ENCODE assay signal across 8 cellular contexts in the genomic region with DNA sequence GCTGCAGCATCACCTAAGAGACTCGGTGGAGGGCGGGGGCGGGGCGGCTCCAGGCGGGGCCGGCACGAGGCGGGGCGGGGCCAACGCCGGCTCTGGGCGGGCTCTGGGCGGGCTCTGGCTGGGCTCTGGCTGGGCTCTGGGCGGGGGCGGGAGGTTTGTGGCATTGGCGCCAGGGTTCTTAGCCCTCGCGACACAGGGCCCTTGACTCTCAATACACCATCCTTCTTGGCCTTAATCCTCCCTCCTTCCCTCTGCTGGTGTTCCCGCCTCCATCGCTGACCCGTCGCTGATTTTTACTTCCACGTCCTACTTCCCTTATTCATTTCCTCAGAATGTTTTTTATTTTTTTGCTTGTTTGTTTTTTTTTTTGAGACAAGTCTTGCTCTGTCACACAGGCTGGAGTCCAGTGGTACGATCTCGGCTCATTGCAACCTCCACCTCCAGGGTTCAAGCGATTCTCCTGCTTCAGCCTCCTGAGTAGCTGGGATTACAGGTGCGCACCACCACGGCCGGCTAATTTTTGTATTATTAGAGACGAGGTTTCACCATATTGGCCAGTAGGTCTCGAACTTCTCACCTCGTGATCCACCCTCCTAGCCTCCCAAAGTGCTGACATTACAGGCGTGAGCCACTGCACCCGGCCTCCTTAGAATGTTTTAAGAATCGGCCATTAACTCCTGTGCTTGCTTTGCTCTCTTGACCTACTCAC. TPM values are rescaled to one million over a fixed set of nuclear protein-coding genes. Genes with fewer than 3 reads are reported as not detected.
A peak's percentile ranks its signal among the peaks of the same experiment; 100 is the strongest.
DNase-seq lines count a peak whose midpoint lies in the region; ATAC-seq and TF ChIP-seq lines count a peak whose summit lies in the region.

A gene with protein sequence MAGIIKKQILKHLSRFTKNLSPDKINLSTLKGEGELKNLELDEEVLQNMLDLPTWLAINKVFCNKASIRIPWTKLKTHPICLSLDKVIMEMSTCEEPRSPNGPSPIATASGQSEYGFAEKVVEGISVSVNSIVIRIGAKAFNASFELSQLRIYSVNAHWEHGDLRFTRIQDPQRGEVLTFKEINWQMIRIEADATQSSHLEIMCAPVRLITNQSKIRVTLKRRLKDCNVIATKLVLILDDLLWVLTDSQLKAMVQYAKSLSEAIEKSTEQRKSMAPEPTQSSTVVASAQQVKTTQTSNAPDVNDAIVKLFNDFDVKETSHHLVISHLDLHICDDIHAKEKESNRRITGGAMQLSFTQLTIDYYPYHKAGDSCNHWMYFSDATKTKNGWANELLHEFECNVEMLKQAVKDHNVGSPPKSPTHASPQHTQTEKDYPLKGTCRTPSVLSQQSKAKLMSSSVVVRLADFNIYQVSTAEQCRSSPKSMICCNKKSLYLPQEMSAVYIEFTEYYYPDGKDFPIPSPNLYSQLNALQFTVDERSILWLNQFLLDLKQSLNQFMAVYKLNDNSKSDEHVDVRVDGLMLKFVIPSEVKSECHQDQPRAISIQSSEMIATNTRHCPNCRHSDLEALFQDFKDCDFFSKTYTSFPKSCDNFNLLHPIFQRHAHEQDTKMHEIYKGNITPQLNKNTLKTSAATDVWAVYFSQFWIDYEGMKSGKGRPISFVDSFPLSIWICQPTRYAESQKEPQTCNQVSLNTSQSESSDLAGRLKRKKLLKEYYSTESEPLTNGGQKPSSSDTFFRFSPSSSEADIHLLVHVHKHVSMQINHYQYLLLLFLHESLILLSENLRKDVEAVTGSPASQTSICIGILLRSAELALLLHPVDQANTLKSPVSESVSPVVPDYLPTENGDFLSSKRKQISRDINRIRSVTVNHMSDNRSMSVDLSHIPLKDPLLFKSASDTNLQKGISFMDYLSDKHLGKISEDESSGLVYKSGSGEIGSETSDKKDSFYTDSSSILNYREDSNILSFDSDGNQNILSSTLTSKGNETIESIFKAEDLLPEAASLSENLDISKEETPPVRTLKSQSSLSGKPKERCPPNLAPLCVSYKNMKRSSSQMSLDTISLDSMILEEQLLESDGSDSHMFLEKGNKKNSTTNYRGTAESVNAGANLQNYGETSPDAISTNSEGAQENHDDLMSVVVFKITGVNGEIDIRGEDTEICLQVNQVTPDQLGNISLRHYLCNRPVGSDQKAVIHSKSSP (N-terminal part only) (minus strand): TSS at position 24 of the 709 bp plus-strand sequence. CDS start 239 bp downstream, outside the sequence.

- TF ChIP-seq POLR2A in GM19099 (IDR thresholded peaks at IDR 0.05; ENCODE audit: extremely low read depth, insufficient read length, low read depth), result peak; percentile 60

- peak; percentile 81 for ATAC-seq in HG03354 (IDR thresholded peaks at IDR 0.05; ENCODE audit: poor library complexity, severe bottlenecking, unreplicated experiment)

- H3K36me3 ChIP-seq in kidney epithelial cell (ENCODE audit: control insufficient read depth, insufficient read depth, low read length), result no peaks in the 10 kb centered on the region

- H3K27me3 ChIP-seq in kidney epithelial cell (ENCODE audit: control insufficient read depth, insufficient read depth, low read length), result no peaks in the 10 kb centered on the region

- H3K4me3 ChIP-seq in kidney epithelial cell (ENCODE audit: low read depth, low read length), result peak within 1 kb of the TSS; percentile 100

- peak; percentile 93 for DNase-seq in AG08396 (ENCODE audit: low spot score)
- DNase-seq in NCI-H460 (ENCODE audit: extremely low read depth, low read depth), result peak; percentile 78
- peak; percentile 86 for DNase-seq in activated CD4-positive, alpha-beta T cell treated with anti-CD3 and anti-CD28 coated beads for 1 hour
- peak; percentile 92 for DNase-seq in cerebellar cortex (ENCODE audit: low spot score)
- no peak for DNase-seq in kidney epithelial cell (ENCODE audit: low read depth)
- DNase-seq in stimulated activated CD4-positive, alpha-beta T cell treated with anti-CD3 and anti-CD28 coated beads, Interleukin-15, amount 100 ng/mL, for 24 hours, result peak; percentile 95

- TF ChIP-seq CTCF in kidney epithelial cell (IDR thresholded peaks at IDR 0.05; ENCODE audit: insufficient read depth, low read length, poor library complexity, severe bottlenecking), result no peak

RNA-seq across cellular contexts. Expression of the gene that starts here (rescaled TPM):
- total RNA-seq in NCI-H460 (2014; rRNA removed; shearing (Covaris generic)), result 34.5 and 36.7 TPM in 2 replicates
- polyA plus RNA-seq in NCI-H460 (2014; cell fraction: nucleus; rRNA removed), result 8.4 and 9.7 TPM in 2 replicates
- total RNA-seq in kidney epithelial cell, result 11.0 and 11.6 TPM in 2 replicates
